Comparison of ENCODE assay signal across 28 cellular contexts in genomic region chr6:131366223-131366622, GRCh38.
DNase-seq lines count a peak whose midpoint lies in the region; ATAC-seq and TF ChIP-seq lines count a peak whose summit lies in the region.
"Had no signal": no experiment of that assay in that cellular context is flagged by ENCODE, and none has a peak within 500 bp of the region (broad histone marks: within the 10 kb centered on the region; RNA-seq: fewer than 3 reads in every experiment).

No MANE protein-coding gene starts in this region.

- H3K9me3 ChIP-seq in DND-41 (ENCODE audit: insufficient read depth, low read length, severe bottlenecking) = no peaks in the 10 kb centered on the region
- H3K9me3 ChIP-seq: stomach, thyroid gland had no signal

- ATAC-seq in DND-41 (ENCODE audit: insufficient read depth, low read depth) (no peak), naive B cell (ENCODE audit: low read depth in 2 of 2) (no peak), GM18520 (IDR thresholded peaks at IDR 0.05; ENCODE audit: unreplicated experiment) (no peak), HG03460 (IDR thresholded peaks at IDR 0.05; ENCODE audit: unreplicated experiment) (no peak)
- no peak for ATAC-seq in activated T-helper 17 cell treated with anti-CD3 and anti-CD28 coated beads, Interleukin-2, amount 50 U/mL, for 72 hours (replicated peaks)
- ATAC-seq: CD8-positive, alpha-beta T cell; effector memory CD8-positive, alpha-beta T cell; heart right ventricle had no signal

- H3K36me3 Mint-ChIP-seq in brain = no peaks in the 10 kb centered on the region
- no peaks in the 10 kb centered on the region for H3K36me3 Mint-ChIP-seq in naive B cell
- H3K36me3 Mint-ChIP-seq in activated T-helper 17 cell treated with anti-CD3 and anti-CD28 coated beads, Interleukin-2, amount 50 U/mL, for 72 hours (ENCODE audit: low read depth) = no peaks in the 10 kb centered on the region
- H3K36me3 Mint-ChIP-seq: activated naive CD4-positive, alpha-beta T cell treated with anti-CD3 and anti-CD28 coated beads, Interleukin-2, amount 10 ng/mL, durations not matched to agents 7 days and 5 days; memory B cell had no signal

- no peak overlapping the region for H3K9ac ChIP-seq in DND-41 (ENCODE audit: low read depth, low read length)

- 0 out of 2 replicates have a peak overlapping the region, but pooled peaks have one; percentile 39 for H2AFZ ChIP-seq in DND-41 (ENCODE audit: low read depth, low read length)

- H3K4me1 Mint-ChIP-seq in brain (peaks cover 43% of the 10 kb centered on the region), naive B cell (peaks cover 32 to 46% (median 34%) of the 10 kb centered on the region in 3 donors)
- no peaks in the 10 kb centered on the region for H3K4me1 Mint-ChIP-seq in activated T-helper 17 cell treated with anti-CD3 and anti-CD28 coated beads, Interleukin-2, amount 50 U/mL, for 72 hours

- H3K36me3 ChIP-seq in DND-41 (ENCODE audit: insufficient read depth, low read length) = no peaks in the 10 kb centered on the region
- H3K36me3 ChIP-seq: cardiac muscle cell, heart right ventricle, stomach, thyroid gland had no signal

- no peak for DNase-seq in DND-41
- DNase-seq in NB4 (ENCODE audit: low read depth) = peak; percentile 5
- no peak for DNase-seq in naive B cell
- no peak for DNase-seq in NCI-H82 (lab: John Stamatoyannopoulos, UW)
- DNase-seq: activated B cell treated with CpG ODN at 0.5 μM for 24 hours; activated CD4-positive, alpha-beta T cell treated with anti-CD3 and anti-CD28 coated beads, Interleukin-2, amount 50 U/mL, for 1 hour; activated naive CD4-positive, alpha-beta T cell treated with anti-CD3 and anti-CD28 coated beads, Interleukin-2, amount 10 ng/mL, durations not matched to agents 7 days and 5 days; aorta; CD8-positive, alpha-beta T cell; cortex of kidney; DMS 273 treated with DMSO at 0.1 percent for 48 hours; effector memory CD8-positive, alpha-beta T cell; foreskin fibroblast; H9; heart right ventricle; NCI-H2081 treated with DMSO at 0.1 percent for 48 hours; NCI-H524; nucleus accumbens; stimulated activated CD8-positive, alpha-beta memory T cell treated with anti-CD3 and anti-CD28 coated beads, Interleukin-4, amount 100 ng/mL, for 48 hours; stomach; thyroid gland had no signal

- H3K79me2 ChIP-seq in DND-41 (ENCODE audit: insufficient read depth, low read length) = no peaks in the 10 kb centered on the region

- no peaks in the 10 kb centered on the region for H3K27me3 ChIP-seq in DND-41 (ENCODE audit: insufficient read depth, low read length, poor library complexity)
- H3K27me3 ChIP-seq: cardiac muscle cell, heart right ventricle, stomach, thyroid gland had no signal

- peaks cover 4% of the 10 kb centered on the region for H3K27me3 Mint-ChIP-seq in brain
- no peaks in the 10 kb centered on the region for H3K27me3 Mint-ChIP-seq in naive B cell
- no peaks in the 10 kb centered on the region for H3K27me3 Mint-ChIP-seq in activated T-helper 17 cell treated with anti-CD3 and anti-CD28 coated beads, Interleukin-2, amount 50 U/mL, for 72 hours
- H3K27me3 Mint-ChIP-seq: activated B cell treated with CpG ODN at 0.5 μM for 24 hours; activated naive CD4-positive, alpha-beta T cell treated with anti-CD3 and anti-CD28 coated beads, Interleukin-2, amount 10 ng/mL, durations not matched to agents 7 days and 5 days; memory B cell had no signal

- no peak for TF ChIP-seq POLR2A in NB4 (IDR thresholded peaks at IDR 0.05; ENCODE audit: extremely low read depth, insufficient read length)

- H3K4me2 ChIP-seq in DND-41 (ENCODE audit: insufficient read depth, low read length) = no peak overlapping the region

- no peak overlapping the region for H3K4me3 Mint-ChIP-seq in brain
- H3K4me3 Mint-ChIP-seq in naive B cell = peak overlapping the region in 5 of 8 donors; percentile 26 to 64 (median 54)
- no peak overlapping the region for H3K4me3 Mint-ChIP-seq in activated T-helper 17 cell treated with anti-CD3 and anti-CD28 coated beads, Interleukin-2, amount 50 U/mL, for 72 hours
- H3K4me3 Mint-ChIP-seq: activated B cell treated with CpG ODN at 0.5 μM for 24 hours; activated naive CD4-positive, alpha-beta T cell treated with anti-CD3 and anti-CD28 coated beads, Interleukin-2, amount 10 ng/mL, durations not matched to agents 7 days and 5 days; CD8-positive, alpha-beta T cell; effector memory CD8-positive, alpha-beta T cell; H9; memory B cell had no signal

- H3K9me3 Mint-ChIP-seq in brain (peaks cover 4 to 17% (median 6%) of the 10 kb centered on the region in 5 experiments), naive B cell (peaks cover 0 to 2% (median 0%) of the 10 kb centered on the region in 7 donors)
- H3K9me3 Mint-ChIP-seq in activated T-helper 17 cell treated with anti-CD3 and anti-CD28 coated beads, Interleukin-2, amount 50 U/mL, for 72 hours = no peaks in the 10 kb centered on the region
- H3K9me3 Mint-ChIP-seq: activated B cell treated with CpG ODN at 0.5 μM for 24 hours; activated naive CD4-positive, alpha-beta T cell treated with anti-CD3 and anti-CD28 coated beads, Interleukin-2, amount 10 ng/mL, durations not matched to agents 7 days and 5 days; effector memory CD8-positive, alpha-beta T cell; memory B cell had no signal

- peak overlapping the region; percentile 40 for H3K27ac ChIP-seq in DND-41 (ENCODE audit: low read length)
- H3K27ac ChIP-seq: cardiac muscle cell, heart right ventricle, skin epidermis, thyroid gland had no signal

- H4K20me1 ChIP-seq in DND-41 (ENCODE audit: insufficient read depth, low read length) = no peaks in the 10 kb centered on the region

- H3K4me3 ChIP-seq in DND-41 (ENCODE audit: low read depth in 1 of 2, low read length in 2 of 2) (no peak overlapping the region), NB4 (ENCODE audit: low read depth, low read length) (no peak overlapping the region)
- H3K4me3 ChIP-seq: cardiac muscle cell, heart right ventricle, skin epidermis, stomach, thyroid gland had no signal

- no peak for TF ChIP-seq CTCF in DND-41 (IDR thresholded peaks at IDR 0.05; ENCODE audit: borderline replicate concordance, extremely low read depth, low read length, poor library complexity, severe bottlenecking)
- TF ChIP-seq CTCF in NB4 (IDR thresholded peaks at IDR 0.05; ENCODE audit: low read depth, low read length) = no peak
- TF ChIP-seq CTCF in brain (conservative IDR thresholded peaks at IDR 0.05) = no peak

- peak overlapping the region in 4 of 5 experiments; percentile 20 to 81 (median 50) for H3K27ac Mint-ChIP-seq in brain
- peak overlapping the region in 3 of 6 donors; percentile 38 to 89 (median 64) for H3K27ac Mint-ChIP-seq in naive B cell
- no peak overlapping the region for H3K27ac Mint-ChIP-seq in activated T-helper 17 cell treated with anti-CD3 and anti-CD28 coated beads, Interleukin-2, amount 50 U/mL, for 72 hours
- H3K27ac Mint-ChIP-seq: activated B cell treated with CpG ODN at 0.5 μM for 24 hours; activated naive CD4-positive, alpha-beta T cell treated with anti-CD3 and anti-CD28 coated beads, Interleukin-2, amount 10 ng/mL, durations not matched to agents 7 days and 5 days; CD8-positive, alpha-beta T cell; effector memory CD8-positive, alpha-beta T cell; H9 had no signal

- peaks cover 22% of the 10 kb centered on the region for H3K4me1 ChIP-seq in DND-41 (ENCODE audit: insufficient read depth, low read length)
- H3K4me1 ChIP-seq: thyroid gland had no signal

Comparison
In these comparisons a context has a peak if more than half of its experiments do, and no peak if none do; other contexts are left out.
1. H3K4me3 Mint-ChIP-seq: peak in naive B cell (5 of 8); none in brain (0 of 5) and activated T-helper 17 cell treated with anti-CD3 and anti-CD28 coated beads, Interleukin-2, amount 50 U/mL, for 72 hours (single experiment).